20 cellular contexts compared by ENCODE assay signal in the genomic region with DNA sequence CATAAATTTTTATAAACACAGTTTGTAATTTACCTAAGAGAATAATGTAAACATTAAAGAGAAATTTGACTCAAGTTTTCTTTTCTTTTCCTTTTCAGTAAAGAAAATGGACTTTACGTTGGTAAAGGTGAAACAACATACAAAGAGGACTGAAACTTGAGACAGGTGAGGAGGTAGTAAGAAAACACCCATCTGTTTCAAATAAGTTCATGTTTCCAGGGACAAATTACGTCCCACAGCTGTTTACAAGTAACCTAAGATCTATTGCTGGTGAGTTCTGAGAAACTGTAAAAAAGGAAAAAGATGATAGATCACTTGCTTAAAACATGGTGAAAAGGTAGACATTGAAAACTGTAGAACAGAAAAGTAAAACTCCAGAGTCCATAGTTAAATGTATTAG. TPM values are rescaled to one million over a fixed set of nuclear protein-coding genes. Genes with fewer than 3 reads are reported as not detected.
DNase-seq lines count a peak whose midpoint lies in the region; TF ChIP-seq lines count a peak whose summit lies in the region.
"Had no signal": no experiment of that assay in that cellular context is flagged by ENCODE, and none has a peak within 500 bp of the region (broad histone marks: within the 10 kb centered on the region; RNA-seq: fewer than 3 reads in every experiment).

No MANE protein-coding gene starts in this region.

- H3K4me3 ChIP-seq in Caco-2 (ENCODE audit: low read depth, low read length), result no peak overlapping the region
- H3K4me3 ChIP-seq: GM12878 had no signal

- H3K36me3 ChIP-seq in Caco-2 (ENCODE audit: control insufficient read depth, insufficient read depth, low read length), result no peaks in the 10 kb centered on the region; the same call in 1 of the 2 replicates
- H3K36me3 ChIP-seq: BE2C had no signal

- peaks cover 6% of the 10 kb centered on the region for H3K4me1 Mint-ChIP-seq in Caco-2 (ENCODE audit: low read depth, unreplicated experiment)

- H3K27me3 ChIP-seq in Caco-2 (replicated peaks; ENCODE audit: control insufficient read depth, insufficient read depth, low read length), result no peaks in the 10 kb centered on the region
- H3K27me3 ChIP-seq: BE2C had no signal

- POLR2A ChIA-PET in Caco-2 (lab: Charles Lee), result no interaction called here

- no TSS peak for BruUV-seq in Caco-2 (replicated peaks; lab: Mats Ljungman, UMichigan)

- peaks cover 12% of the 10 kb centered on the region for H3K27me3 Mint-ChIP-seq in Caco-2 (ENCODE audit: insufficient read depth, unreplicated experiment)

- intact Hi-C loops in Caco-2 (cut with micrococcal nuclease; ENCODE audit: unreplicated experiment), result no loop called here

- H3K9me3 ChIP-seq in Caco-2, result no peaks in the 10 kb centered on the region
- H3K9me3 ChIP-seq: BE2C had no signal

- H3K36me3 Mint-ChIP-seq in Caco-2 (ENCODE audit: insufficient read depth, unreplicated experiment), result no peaks in the 10 kb centered on the region

- CTCF ChIA-PET in Caco-2 (lab: Charles Lee), result no interaction called here

- peak; percentile 53 for DNase-seq in DMS 273 (lab: John Stamatoyannopoulos, UW; ENCODE audit: unreplicated experiment)
- DNase-seq in DMS 273 treated with DMSO at 0.1 percent for 48 hours (lab: John Stamatoyannopoulos, UW), result peak; percentile 47
- DNase-seq in NCI-H2171 treated with DMSO at 0.1 percent for 48 hours (lab: John Stamatoyannopoulos, UW), result peak; percentile 95
- DNase-seq in left kidney (ENCODE audit: low read depth, low spot score), result peak; percentile 74
- DNase-seq in activated T-cell treated with anti-CD3 and anti-CD28 coated beads, Interleukin-2, amount 50 U/mL, for 48 hours, result no peak
- DNase-seq in amygdala (lab: John Stamatoyannopoulos, UW), result no peak
- DNase-seq in Caco-2, result no peak
- DNase-seq: ACHN; BE2C; C1 segment of cervical spinal cord; Calu3; CD4-positive, alpha-beta memory T cell; DMS79 treated with DMSO at 0.1 percent for 48 hours; GF-D8; GOT3; H7; HFFc6; KBM-7 had no signal

- H3K4me1 ChIP-seq in Caco-2, result no peaks in the 10 kb centered on the region
- H3K4me1 ChIP-seq: BE2C had no signal

- no peak for TF ChIP-seq CTCF in Caco-2 (IDR thresholded peaks at IDR 0.05; ENCODE audit: insufficient read depth in 1 of 2, low read depth in 1 of 2, low read length in 1 of 2, severe bottlenecking in 1 of 2, unreplicated experiment in 1 of 2)

- H3K27ac Mint-ChIP-seq in Caco-2 (ENCODE audit: unreplicated experiment), result no peak overlapping the region
- H3K27ac Mint-ChIP-seq: CD4-positive, alpha-beta memory T cell; HFFc6; IgD-negative memory B cell had no signal

- no peak overlapping the region for H3K4me3 Mint-ChIP-seq in Caco-2 (ENCODE audit: unreplicated experiment)
- H3K4me3 Mint-ChIP-seq: CD4-positive, alpha-beta memory T cell; HFFc6; IgD-negative memory B cell had no signal

- no peaks in the 10 kb centered on the region for H3K9me3 Mint-ChIP-seq in Caco-2 (ENCODE audit: unreplicated experiment)
- H3K9me3 Mint-ChIP-seq: HFFc6 had no signal

RNA-seq across cellular contexts. Expression of a gene that starts 4.8 kb away (rescaled TPM):
- total RNA-seq in Caco-2 (2022), result 10.0 and 11.0 TPM in 2 replicates

Comparison
In these comparisons a context has a peak if more than half of its experiments do, and no peak if none do; other contexts are left out.
1. DNase-seq: peak in DMS 273 (single experiment), DMS 273 treated with DMSO at 0.1 percent for 48 hours (single experiment), NCI-H2171 treated with DMSO at 0.1 percent for 48 hours (single experiment) and left kidney (single experiment); none in activated T-cell treated with anti-CD3 and anti-CD28 coated beads, Interleukin-2, amount 50 U/mL, for 48 hours (0 of 2), amygdala (0 of 56) and Caco-2 (0 of 2).